Comparison of ENCODE assay signal across 8 cellular contexts in the genomic region with DNA sequence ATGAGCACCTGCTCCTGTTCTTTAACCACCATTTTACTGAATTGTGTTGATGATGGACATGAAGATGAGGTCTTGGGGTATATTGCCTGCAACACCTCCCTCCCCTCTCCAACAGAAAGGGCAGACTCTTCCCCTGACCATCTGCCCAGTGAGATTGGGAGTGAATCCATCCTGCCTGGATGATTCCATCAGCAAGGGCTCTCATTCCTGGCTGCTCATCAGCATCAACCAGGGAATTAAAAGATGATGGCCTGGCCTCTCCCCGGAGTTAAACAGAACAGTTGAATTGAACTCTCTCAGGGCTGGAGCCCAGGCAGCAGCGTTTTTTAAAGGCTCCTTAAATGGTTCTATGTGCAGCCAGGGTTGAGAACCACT. TPM values are rescaled to one million over a fixed set of nuclear protein-coding genes. Genes with fewer than 3 reads are reported as not detected.
DNase-seq lines count a peak whose midpoint lies in the region; ATAC-seq and TF ChIP-seq lines count a peak whose summit lies in the region.

No MANE protein-coding gene starts in this region.

- H3K27ac Mint-ChIP-seq in neural crest cell (ENCODE audit: unreplicated experiment) (peak overlapping the region; percentile 38), immature natural killer cell (no peak overlapping the region)

- H3K4me1 Mint-ChIP-seq in neural crest cell: peaks cover 67% of the 10 kb centered on the region
- H3K4me1 Mint-ChIP-seq in immature natural killer cell: no peaks in the 10 kb centered on the region

- TF ChIP-seq CTCF in left ventricle myocardium inferior (IDR thresholded peaks at IDR 0.05; ENCODE audit: borderline replicate concordance) (no peak), neural crest cell (conservative IDR thresholded peaks at IDR 0.05) (no peak), uterus (IDR thresholded peaks at IDR 0.05) (no peak)

- DNase-seq in left ventricle myocardium inferior (no peak), cardiac septum (ENCODE audit: low spot score) (no peak), neural crest cell (ENCODE audit: low read depth, low spot score) (no peak), uterus (no peak), LoVo (ENCODE audit: low spot score) (no peak), immature natural killer cell (no peak)

- 16 to 17% methylated on average over 2 of the region's 2 CpGs for WGBS in esophagus, 2 donors

- H3K4me3 Mint-ChIP-seq in neural crest cell (peak overlapping the region; percentile 35), immature natural killer cell (no peak overlapping the region)

- H3K9me3 Mint-ChIP-seq in neural crest cell: no peaks in the 10 kb centered on the region
- no peaks in the 10 kb centered on the region for H3K9me3 Mint-ChIP-seq in immature natural killer cell

- H3K36me3 Mint-ChIP-seq in neural crest cell (ENCODE audit: low read depth): no peaks in the 10 kb centered on the region
- no peaks in the 10 kb centered on the region for H3K36me3 Mint-ChIP-seq in immature natural killer cell

- H3K4me1 ChIP-seq in left ventricle myocardium inferior (peaks cover 84% of the 10 kb centered on the region), esophagus (ENCODE audit: control insufficient read depth in 2 of 2, insufficient read depth in 2 of 2, low read length in 1 of 2) (peaks cover 6 to 18% of the 10 kb centered on the region in 2 donors), uterus (peaks cover 6 to 23% of the 10 kb centered on the region in 2 donors)

- H3K36me3 ChIP-seq in left ventricle myocardium inferior (no peaks in the 10 kb centered on the region), esophagus (ENCODE audit: control insufficient read depth in 2 of 2, insufficient read depth in 2 of 2, low read length in 1 of 2) (no peaks in the 10 kb centered on the region), uterus (no peaks in the 10 kb centered on the region)

- TF ChIP-seq POLR2A in uterus (IDR thresholded peaks at IDR 0.05): no peak

- intact Hi-C loops in left ventricle myocardium inferior (cut with micrococcal nuclease) (no loop called here), cardiac septum (cut with DNase I) (loop anchor here (2.0 kb wide), 1 partner anchor 15 kb away; a partner anchor contains a TSS), uterus (cut with DNase I; ENCODE audit: low total_unique reads) (no loop called here)

- no peaks in the 10 kb centered on the region for H3K27me3 Mint-ChIP-seq in neural crest cell (ENCODE audit: low read depth)
- peaks cover 9 to 20% (median 11%) of the 10 kb centered on the region in 3 donors for H3K27me3 Mint-ChIP-seq in immature natural killer cell (ENCODE audit: low read depth in 3 of 3)

- peak overlapping the region; percentile 0 for H3K4me3 ChIP-seq in left ventricle myocardium inferior
- H3K4me3 ChIP-seq in esophagus (ENCODE audit: low read depth in 1 of 2, low read length in 2 of 2): no peak overlapping the region
- H3K4me3 ChIP-seq in uterus: no peak overlapping the region

- ATAC-seq in SK-N-SH treated with all-trans-retinoic acid at 6 μM for 48 hours: no peak

- H3K9me3 ChIP-seq in left ventricle myocardium inferior (replicated peaks) (no peaks in the 10 kb centered on the region), esophagus (ENCODE audit: control insufficient read depth in 2 of 2, insufficient read depth in 1 of 2, low read depth in 1 of 2, low read length in 1 of 2) (no peaks in the 10 kb centered on the region), uterus (no peaks in the 10 kb centered on the region)

- H3K27ac ChIP-seq in left ventricle myocardium inferior (replicated peaks): peak overlapping the region; percentile 94
- peak overlapping the region; percentile 73 to 92 for H3K27ac ChIP-seq in esophagus (ENCODE audit: low read depth in 2 of 2, low read length in 1 of 2)
- peak overlapping the region; percentile 88 to 92 for H3K27ac ChIP-seq in uterus

- H3K27me3 ChIP-seq in left ventricle myocardium inferior (ENCODE audit: low read depth): no peaks in the 10 kb centered on the region
- H3K27me3 ChIP-seq in esophagus (ENCODE audit: control insufficient read depth in 1 of 2, insufficient read depth in 2 of 2, low read length in 2 of 2): no peaks in the 10 kb centered on the region
- no peaks in the 10 kb centered on the region for H3K27me3 ChIP-seq in uterus

TF ChIP-seq in SK-N-SH treated with all-trans-retinoic acid at 6 μM for 48 hours, 23 proteins besides CTCF, POLR2A, EP300 and RAD21:
- no peak for TF ChIP-seq GLIS3 (CRISPR knock-in tag; IDR thresholded peaks at IDR 0.05)
- TF ChIP-seq OSR1 (CRISPR knock-in tag; IDR thresholded peaks at IDR 0.05): no peak
- TF ChIP-seq, protein P1, sequence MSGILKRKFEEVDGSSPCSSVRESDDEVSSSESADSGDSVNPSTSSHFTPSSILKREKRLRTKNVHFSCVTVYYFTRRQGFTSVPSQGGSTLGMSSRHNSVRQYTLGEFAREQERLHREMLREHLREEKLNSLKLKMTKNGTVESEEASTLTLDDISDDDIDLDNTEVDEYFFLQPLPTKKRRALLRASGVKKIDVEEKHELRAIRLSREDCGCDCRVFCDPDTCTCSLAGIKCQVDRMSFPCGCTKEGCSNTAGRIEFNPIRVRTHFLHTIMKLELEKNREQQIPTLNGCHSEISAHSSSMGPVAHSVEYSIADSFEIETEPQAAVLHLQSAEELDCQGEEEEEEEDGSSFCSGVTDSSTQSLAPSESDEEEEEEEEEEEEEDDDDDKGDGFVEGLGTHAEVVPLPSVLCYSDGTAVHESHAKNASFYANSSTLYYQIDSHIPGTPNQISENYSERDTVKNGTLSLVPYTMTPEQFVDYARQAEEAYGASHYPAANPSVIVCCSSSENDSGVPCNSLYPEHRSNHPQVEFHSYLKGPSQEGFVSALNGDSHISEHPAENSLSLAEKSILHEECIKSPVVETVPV (CRISPR knock-in tag; IDR thresholded peaks at IDR 0.05): no peak

RNA-seq across cellular contexts. Expression of a gene that starts 14.5 kb away (rescaled TPM):
- 41.8 TPM for total RNA-seq in left ventricle myocardium inferior
- total RNA-seq in cardiac septum: 38.4 TPM
- 10 to 100 TPM; 33.3 to 70.0 TPM for polyA plus RNA-seq in esophagus
- total RNA-seq in neural crest cell: 49.5 and 50.6 TPM in 2 replicates
- 10 to 100 TPM; 23.1 to 87.4 (median 36.4) TPM for total RNA-seq in uterus
- polyA plus RNA-seq in immature natural killer cell: 10 to 100 TPM; 53.6 to 83.9 (median 65.6) TPM

RNA-seq across cellular contexts. Expression of a gene that starts 57.3 kb away (rescaled TPM):
- 0.08 TPM for total RNA-seq in left ventricle myocardium inferior
- 0.24 TPM for total RNA-seq in cardiac septum
- polyA plus RNA-seq in esophagus: under 1 TPM; 0.14 to 0.16 TPM
- 0.57 and 0.63 TPM in 2 replicates for total RNA-seq in neural crest cell
- total RNA-seq in uterus: 1 to 10 TPM in 2 of 4 donors, not detected in 2; 1.9 to 2.0 TPM
- polyA plus RNA-seq in immature natural killer cell: under 1 TPM; 0.55 to 0.86 (median 0.76) TPM
